16 cellular contexts compared by ENCODE assay signal in the genomic region with DNA sequence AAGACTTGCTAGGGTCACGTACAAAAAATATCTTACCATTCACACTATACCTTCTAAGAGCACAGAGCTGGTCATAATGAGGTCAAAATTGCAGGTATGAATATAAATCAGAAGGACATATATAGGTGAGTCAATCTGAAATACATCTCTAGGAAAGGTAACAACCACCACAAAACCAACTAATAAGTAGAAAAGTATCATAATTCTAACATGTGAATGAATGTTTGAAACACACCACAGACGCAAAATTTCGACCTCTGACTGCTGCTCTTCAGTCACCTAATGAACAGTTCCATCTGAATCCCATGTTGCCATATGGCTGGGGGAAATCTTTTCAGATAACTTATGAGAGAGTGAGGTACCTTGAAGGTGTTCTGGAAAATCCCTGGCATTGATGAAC. TPM values are rescaled to one million over a fixed set of nuclear protein-coding genes. Genes with fewer than 3 reads are reported as not detected.
A peak's percentile ranks its signal among the peaks of the same experiment; 100 is the strongest.
DNase-seq lines count a peak whose midpoint lies in the region; ATAC-seq and FAIRE-seq lines count a peak whose summit lies in the region.
"Had no signal": no experiment of that assay in that cellular context is flagged by ENCODE, and none has a peak within 500 bp of the region (broad histone marks: within the 10 kb centered on the region; RNA-seq: fewer than 3 reads in every experiment).

No MANE protein-coding gene starts in this region.

- no peak for FAIRE-seq in GM19239 (lab: Jason Lieb, UNC)

- peaks cover 8% of the 10 kb centered on the region for H3K9me3 Mint-ChIP-seq in activated naive CD8-positive, alpha-beta T cell treated with anti-CD3 and anti-CD28 coated beads for 36 hours
- H3K9me3 Mint-ChIP-seq: CD8-positive, alpha-beta memory T cell; nephron had no signal

- H3K4me1 Mint-ChIP-seq in activated naive CD8-positive, alpha-beta T cell treated with anti-CD3 and anti-CD28 coated beads for 36 hours, result peaks cover 34% of the 10 kb centered on the region

- DNase-seq in activated naive CD8-positive, alpha-beta T cell treated with anti-CD3 and anti-CD28 coated beads for 36 hours, result peak; percentile 12
- DNase-seq in COLO829 (ENCODE audit: low spot score) (no peak), GM19239 (ENCODE audit: insufficient read length, low spot score) (no peak), posterior cingulate gyrus (no peak)
- DNase-seq: amygdala; CD8-positive, alpha-beta memory T cell; NCI-H510A; Right ventricle myocardium superior; WERI-Rb-1 had no signal

- intact Hi-C loops in posterior cingulate gyrus (cut with DNase I), result no loop called here

- peaks cover 23% of the 10 kb centered on the region for H3K36me3 Mint-ChIP-seq in activated naive CD8-positive, alpha-beta T cell treated with anti-CD3 and anti-CD28 coated beads for 36 hours

- H3K27me3 Mint-ChIP-seq in activated naive CD8-positive, alpha-beta T cell treated with anti-CD3 and anti-CD28 coated beads for 36 hours, result no peaks in the 10 kb centered on the region
- H3K27me3 Mint-ChIP-seq: CD8-positive, alpha-beta memory T cell had no signal

- ATAC-seq in GM18499 (IDR thresholded peaks at IDR 0.05; ENCODE audit: insufficient read depth, unreplicated experiment) (peak; percentile 33), GM19395 (IDR thresholded peaks at IDR 0.05; ENCODE audit: unreplicated experiment) (peak; percentile 38), HG02973 (IDR thresholded peaks at IDR 0.05; ENCODE audit: unreplicated experiment) (peak; percentile 44), HG03439 (IDR thresholded peaks at IDR 0.05; ENCODE audit: unreplicated experiment) (no peak)
- ATAC-seq: gastroesophageal sphincter had no signal

- H3K27ac Mint-ChIP-seq in activated naive CD8-positive, alpha-beta T cell treated with anti-CD3 and anti-CD28 coated beads for 36 hours, result peak overlapping the region; percentile 89
- H3K27ac Mint-ChIP-seq: nephron had no signal

- peak overlapping the region; percentile 37 for H3K4me3 Mint-ChIP-seq in activated naive CD8-positive, alpha-beta T cell treated with anti-CD3 and anti-CD28 coated beads for 36 hours
- H3K4me3 Mint-ChIP-seq: nephron had no signal

RNA-seq across cellular contexts. Expression of a gene that starts 22.1 kb away (rescaled TPM):
- total RNA-seq in activated naive CD8-positive, alpha-beta T cell treated with anti-CD3 and anti-CD28 coated beads for 36 hours, result 1 to 10 TPM; 6.3 to 7.4 TPM
- total RNA-seq: kidney epithelial cell, Right ventricle myocardium superior had no signal

RNA-seq across cellular contexts. Expression of a gene that starts 35.3 kb away (rescaled TPM):
- 10 to 100 TPM; 23.5 to 24.3 TPM for total RNA-seq in activated naive CD8-positive, alpha-beta T cell treated with anti-CD3 and anti-CD28 coated beads for 36 hours
